15 cellular contexts compared by ENCODE assay signal in the genomic region with DNA sequence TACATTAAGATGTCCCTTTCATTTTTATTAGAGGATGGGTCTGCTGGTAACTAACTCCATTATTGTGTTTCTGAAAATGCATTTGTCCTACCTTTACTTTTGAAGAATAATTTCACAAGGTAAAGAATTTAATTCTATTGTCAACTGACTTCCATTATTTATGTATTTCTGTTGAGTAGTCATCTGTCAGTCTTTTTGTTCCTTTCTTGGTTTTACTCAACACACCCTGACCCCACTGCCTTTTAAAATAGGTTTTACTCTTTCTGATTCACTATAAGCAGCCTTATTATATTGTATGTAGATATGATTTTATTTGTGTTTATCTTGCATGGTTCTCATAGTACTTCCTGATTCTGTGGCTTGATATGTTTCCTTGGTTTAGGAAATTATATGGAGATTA.
DNase-seq lines count a peak whose midpoint lies in the region; ATAC-seq, FAIRE-seq and TF ChIP-seq lines count a peak whose summit lies in the region.
"Had no signal": no experiment of that assay in that cellular context is flagged by ENCODE, and none has a peak within 500 bp of the region (broad histone marks: within the 10 kb centered on the region; RNA-seq: fewer than 3 reads in every experiment).

No MANE protein-coding gene starts in this region.

- RAD21 ChIA-PET in HCT116 (lab: Charles Lee; ENCODE audit: low non-redundant PET in 1 of 2, low total read pairs in 2 of 2, uncharacterized antibody in 2 of 2, unreplicated experiment in 2 of 2): no interaction called here

- CTCF ChIA-PET in HCT116 (lab: Charles Lee): no interaction called here

- in situ Hi-C loops in ACHN (cut with HindIII; ENCODE audit: low pct_ligation_motif_present, low pct_unique_long_range_greater_than_20kb, low sequenced_read_pairs): no loop called here

- FAIRE-seq in keratinocyte (lab: Jason Lieb, UNC): peak; percentile 36
- FAIRE-seq: GM12878 had no signal

- dilution Hi-C loops in keratinocyte (cut with MboI; ENCODE audit: extremely low pct_ligation_motif_present, low sequenced_read_pairs): no loop called here

- no peak for TF ChIP-seq CTCF in HCT116 (IDR thresholded peaks at IDR 0.05 in 2 of 3, conservative IDR thresholded peaks at IDR 0.05 in 1 of 3; ENCODE audit: borderline replicate concordance in 1 of 3, insufficient read depth in 1 of 3, low read depth in 2 of 3, low read length in 2 of 3)
- TF ChIP-seq CTCF in keratinocyte (optimal IDR thresholded peaks at IDR 0.05 in 1 of 3, IDR thresholded peaks at IDR 0.05 in 1 of 3, conservative IDR thresholded peaks at IDR 0.05 in 1 of 3; ENCODE audit: extremely low read depth in 1 of 3, insufficient read depth in 2 of 3, low read length in 3 of 3): no peak

- H3K4me1 ChIP-seq in HCT116 (ENCODE audit: control insufficient read depth in 1 of 2, insufficient read depth in 2 of 2, low read length in 2 of 2) (peaks cover 24 to 27% of the 10 kb centered on the region in 2 experiments), keratinocyte (ENCODE audit: control insufficient read depth, extremely low read depth, insufficient read depth, low read length) (peaks cover 14% of the 10 kb centered on the region)
- H3K4me1 ChIP-seq: BLaER1, HAP-1 had no signal

- H3K9ac ChIP-seq in HCT116 (ENCODE audit: low read length) (no peak overlapping the region), keratinocyte (ENCODE audit: control insufficient read depth, extremely low read depth, insufficient read depth, low read length) (no peak overlapping the region)
- H3K9ac ChIP-seq: BLaER1, KMS-11 had no signal

- no peak overlapping the region for H3K4me3 ChIP-seq in HCT116 (replicated peaks in 1 of 2; ENCODE audit: low read depth in 1 of 2, low read length in 2 of 2)
- H3K4me3 ChIP-seq in keratinocyte (ENCODE audit: control insufficient read depth in 2 of 3, extremely low read depth in 1 of 3, insufficient read depth in 2 of 3, low read depth in 1 of 3, low read length in 3 of 3): no peak overlapping the region
- H3K4me3 ChIP-seq: BLaER1, GM12878, HAP-1 had no signal

- no peaks in the 10 kb centered on the region for H4K20me1 ChIP-seq in HCT116 (ENCODE audit: insufficient read depth)
- H4K20me1 ChIP-seq in keratinocyte (ENCODE audit: control insufficient read depth, extremely low read depth, insufficient read depth, low read length): no peaks in the 10 kb centered on the region
- H4K20me1 ChIP-seq: BLaER1 had no signal

- no peaks in the 10 kb centered on the region for H3K79me2 ChIP-seq in HCT116 (ENCODE audit: insufficient read depth, low read length)
- no peaks in the 10 kb centered on the region for H3K79me2 ChIP-seq in keratinocyte (ENCODE audit: control insufficient read depth, insufficient read depth, low read length)

- intact Hi-C loops in HCT116 (cut with micrococcal nuclease): no loop called here

- ATAC-seq in HCT116 (no peak), HG03571 (IDR thresholded peaks at IDR 0.05; ENCODE audit: unreplicated experiment) (no peak)
- ATAC-seq: GM12878 had no signal

- TF ChIP-seq RAD21 in HCT116 (IDR thresholded peaks at IDR 0.05; ENCODE audit: low read depth): no peak

- POLR2A ChIA-PET in HCT116 (lab: Charles Lee): no interaction called here

- H3K27ac ChIP-seq in HCT116 (ENCODE audit: low read depth, low read length): no peak overlapping the region
- no peak overlapping the region for H3K27ac ChIP-seq in keratinocyte (ENCODE audit: control insufficient read depth, insufficient read depth, low read length)
- H3K27ac ChIP-seq: BLaER1, KMS-11 had no signal

- H3K9me2 ChIP-seq in HCT116 (ENCODE audit: insufficient read depth): no peaks in the 10 kb centered on the region

- no peaks in the 10 kb centered on the region for H3K27me3 ChIP-seq in HCT116 (ENCODE audit: insufficient read depth, low read length)
- H3K27me3 ChIP-seq in keratinocyte (ENCODE audit: control insufficient read depth, extremely low read depth, insufficient read depth, low read length): no peaks in the 10 kb centered on the region
- H3K27me3 ChIP-seq: BLaER1 had no signal

- H3K36me3 ChIP-seq in HCT116 (ENCODE audit: control insufficient read depth in 1 of 2, insufficient read depth in 2 of 2, low read length in 2 of 2): peaks cover 0 to 7% of the 10 kb centered on the region in 2 experiments; a peak in 1 of 4 replicates
- H3K36me3 ChIP-seq in keratinocyte (ENCODE audit: control insufficient read depth in 2 of 2, extremely low read depth in 1 of 2, insufficient read depth in 2 of 2, low read length in 2 of 2): no peaks in the 10 kb centered on the region
- H3K36me3 ChIP-seq: BLaER1, HAP-1 had no signal

- H2AFZ ChIP-seq in HCT116 (ENCODE audit: low read depth, low read length, poor library complexity, severe bottlenecking) (no peak overlapping the region), keratinocyte (ENCODE audit: control insufficient read depth, low read length) (no peak overlapping the region)

- TF ChIP-seq POLR2A in HCT116 (IDR thresholded peaks at IDR 0.05; ENCODE audit: borderline replicate concordance, extremely low read depth, insufficient read depth, insufficient read length): no peak

- no peaks in the 10 kb centered on the region for H3K9me1 ChIP-seq in keratinocyte (ENCODE audit: control insufficient read depth, extremely low read depth, insufficient read depth, low read length)

- no TSS peak for BruUV-seq in HCT116 (replicated peaks; lab: Mats Ljungman, UMichigan)

- peak; percentile 7 for DNase-seq in ACHN
- DNase-seq in HCT116 (ENCODE audit: low read depth, low spot score): no peak
- DNase-seq in SW480 (ENCODE audit: low spot score): peak; percentile 21
- no peak for DNase-seq in keratinocyte (ENCODE audit: low read depth, low spot score)
- DNase-seq in DMS79 treated with DMSO at 0.1 percent for 48 hours (lab: John Stamatoyannopoulos, UW): no peak
- no peak for DNase-seq in kidney glomerular epithelial cell (lab: John Stamatoyannopoulos, UW)
- DNase-seq: CD4-positive, alpha-beta memory T cell; DND-41; EL; HFFc6 had no signal

- H3K9me3 ChIP-seq in HCT116 (ENCODE audit: control insufficient read depth in 1 of 2, insufficient read depth in 1 of 2, low read depth in 1 of 2, low read length in 2 of 2) (no peaks in the 10 kb centered on the region; a peak in 1 of 4 replicates), keratinocyte (ENCODE audit: control insufficient read depth, low read depth, low read length) (no peaks in the 10 kb centered on the region)
- H3K9me3 ChIP-seq: BLaER1, HAP-1 had no signal

- no peak overlapping the region for H3K4me2 ChIP-seq in HCT116 (ENCODE audit: low read length)
- no peak overlapping the region for H3K4me2 ChIP-seq in keratinocyte (ENCODE audit: control insufficient read depth, extremely low read depth, insufficient read depth, low read depth, low read length)
- H3K4me2 ChIP-seq: BLaER1, KMS-11 had no signal

TF ChIP-seq in HCT116, 20 proteins besides CTCF, POLR2A, EP300 and RAD21:
- TF ChIP-seq ELF1 (IDR thresholded peaks at IDR 0.05; ENCODE audit: borderline replicate concordance, low read depth) (no peak), CBX3 (IDR thresholded peaks at IDR 0.05; ENCODE audit: low read depth) (peak; percentile 62; the same call in 1 of the 2 replicates)
- TF ChIP-seq, protein P1, sequence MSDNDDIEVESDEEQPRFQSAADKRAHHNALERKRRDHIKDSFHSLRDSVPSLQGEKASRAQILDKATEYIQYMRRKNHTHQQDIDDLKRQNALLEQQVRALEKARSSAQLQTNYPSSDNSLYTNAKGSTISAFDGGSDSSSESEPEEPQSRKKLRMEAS (IDR thresholded peaks at IDR 0.05): no peak

Comparison
In these comparisons a context has a peak if more than half of its experiments do, and no peak if none do; other contexts are left out.
1. DNase-seq: peak in ACHN (single experiment) and SW480 (single experiment); none in HCT116 (single experiment), keratinocyte (single experiment), DMS79 treated with DMSO at 0.1 percent for 48 hours (single experiment) and kidney glomerular epithelial cell (single experiment).